Comparison of ENCODE assay signal across 29 cellular contexts in genomic region chr6:87373377-87373776, GRCh38. TPM values are rescaled to one million over a fixed set of nuclear protein-coding genes. Genes with fewer than 3 reads are reported as not detected.
"Had no signal": no experiment of that assay in that cellular context is flagged by ENCODE, and none has a peak within 500 bp of the region (broad histone marks: within the 10 kb centered on the region; RNA-seq: fewer than 3 reads in every experiment).

No MANE protein-coding gene starts in this region.

- H3K27ac ChIP-seq: stomach, suprapubic skin, testis, thoracic aorta, thyroid gland, tibial artery, tibial nerve, transverse colon, upper lobe of left lung, upper lobe of right lung, uterus, vagina had no signal

- DNase-seq: stimulated activated CD4-positive, alpha-beta T cell treated with anti-CD3 and anti-CD28 coated beads, Interleukin-2, amount 100 ng/mL, for 48 hours; stimulated activated CD4-positive, alpha-beta T cell treated with anti-CD3 and anti-CD28 coated beads, Interleukin-4, amount 100 ng/mL, for 1 hour; stimulated activated CD4-positive, alpha-beta T cell treated with anti-CD3 and anti-CD28 coated beads, Interleukin-4, amount 100 ng/mL, for 24 hours; stimulated activated CD4-positive, alpha-beta T cell treated with anti-CD3 and anti-CD28 coated beads, Interleukin-4, amount 100 ng/mL, for 4 hours; stimulated activated CD8-positive, alpha-beta memory T cell treated with anti-CD3 and anti-CD28 coated beads, Interleukin-4, amount 100 ng/mL, for 48 hours; stimulated activated naive B cell treated with anti-CD40 and anti-IgM and Interleukin-4, amounts not matched to agents 10 μg/mL and 1 μg/mL and 100 μg/mL, for 72 hours; stimulated activated naive CD4-positive, alpha-beta T cell; stimulated activated naive CD4-positive, alpha-beta T cell treated with Interleukin-2 at 50 U/mL for 16 hours; stimulated activated naive CD8-positive, alpha-beta T cell treated with anti-CD3 and anti-CD28 coated beads, Interleukin-15, amount 100 ng/mL, for 72 hours; stimulated activated naive CD8-positive, alpha-beta T cell treated with anti-CD3 and anti-CD28 coated beads, Interleukin-15, Interleukin-2, amounts not matched to agents 100 U/mL and 50 U/mL, for 24 hours; stomach; substantia nigra; testis; thyroid gland; tibial artery; transverse colon; trophoblast cell; upper lobe of left lung; upper lobe of right lung; uterus had no signal

- H3K4me3 ChIP-seq: stomach, suprapubic skin, testis, thoracic aorta, thyroid gland, tibial artery, tibial nerve, transverse colon, upper lobe of left lung, upper lobe of right lung, uterus, vagina had no signal

- H3K9me3 ChIP-seq: suprapubic skin, testis, thoracic aorta, thyroid gland, upper lobe of left lung, upper lobe of right lung, uterus, vagina had no signal

- H3K36me3 ChIP-seq: stomach, suprapubic skin, thoracic aorta, thyroid gland, tibial artery, transverse colon, upper lobe of left lung, upper lobe of right lung, uterus, vagina had no signal

- ATAC-seq: stimulated activated effector memory CD8-positive, alpha-beta T cell treated with anti-CD3 and anti-CD28 coated beads, Interleukin-12 subunit alpha, Interleukin-12 subunit beta, amount 100 ng/mL, for 72 hours; stimulated activated memory B cell treated with anti-CD40 and anti-IgM and Interleukin-4, amounts not matched to agents 10 μg/mL and 1 μg/mL and 100 μg/mL, for 72 hours; stimulated activated naive B cell treated with anti-CD40 and anti-IgM and Interleukin-4, amounts not matched to agents 10 μg/mL and 1 μg/mL and 100 μg/mL, for 72 hours; stimulated activated naive CD8-positive, alpha-beta T cell treated with anti-CD3 and anti-CD28 coated beads, Interleukin-15, amount 100 ng/mL, for 72 hours; stimulated activated naive CD8-positive, alpha-beta T cell treated with anti-CD3 and anti-CD28 coated beads, Interleukin-15, Interleukin-2, amounts not matched to agents 100 U/mL and 50 U/mL, for 24 hours; upper lobe of right lung had no signal

- H3K27me3 ChIP-seq: stomach, suprapubic skin, testis, thyroid gland, tibial artery, tibial nerve, transverse colon, upper lobe of left lung, upper lobe of right lung, uterus, vagina had no signal

- H3K4me1 ChIP-seq: stomach, suprapubic skin, testis, thyroid gland, tibial artery, tibial nerve, transverse colon, upper lobe of left lung, upper lobe of right lung, uterus, vagina had no signal

- FAIRE-seq: urothelium cell line had no signal

RNA-seq across cellular contexts. Expression of gene CFAP206, which starts 34.4 kb away (rescaled TPM):
- total RNA-seq: tibial nerve, transverse colon, vagina had no signal

RNA-seq across cellular contexts. Expression of gene GJB7, which starts 44.3 kb away (rescaled TPM):
- total RNA-seq: stomach, subcutaneous adipose tissue, temporal lobe, thoracic aorta, thyroid gland, tibial nerve, transverse colon, upper lobe of right lung, vagina had no signal
